Comparison of ENCODE assay signal across 11 cellular contexts in genomic region chr11:44484211-44484610, GRCh38.
DNase-seq lines count a peak whose midpoint lies in the region; ATAC-seq and TF ChIP-seq lines count a peak whose summit lies in the region.
"Had no signal": no experiment of that assay in that cellular context is flagged by ENCODE, and none has a peak within 500 bp of the region (broad histone marks: within the 10 kb centered on the region; RNA-seq: fewer than 3 reads in every experiment).

No MANE protein-coding gene starts in this region.

- H3K4me2 ChIP-seq in PC-9: no peak overlapping the region

- POLR2A ChIA-PET in PC-9 (lab: Charles Lee; ENCODE audit: unreplicated experiment): no interaction called here

- intact Hi-C loops in PC-9 (cut with micrococcal nuclease; ENCODE audit: unreplicated experiment): no loop called here

- no peaks in the 10 kb centered on the region for H4K20me1 ChIP-seq in PC-9 (ENCODE audit: insufficient read depth)

- ATAC-seq in foreskin keratinocyte: no peak
- no peak for ATAC-seq in activated naive CD4-positive, alpha-beta T cell treated with anti-CD3 and anti-CD28 coated beads, Interleukin-2, amount 50 U/mL, for 72 hours

- H3K27ac ChIP-seq in 22Rv1 (no peak overlapping the region), PC-9 (no peak overlapping the region), foreskin keratinocyte (no peak overlapping the region)
- H3K27ac ChIP-seq: esophagus squamous epithelium had no signal

- no peaks in the 10 kb centered on the region for H3K36me3 ChIP-seq in PC-9 (ENCODE audit: low read depth)
- H3K36me3 ChIP-seq: esophagus squamous epithelium had no signal

- no peak overlapping the region for H2AFZ ChIP-seq in PC-9

- no peaks in the 10 kb centered on the region for H3K9me3 ChIP-seq in PC-9 (ENCODE audit: insufficient read depth, low read depth)
- H3K9me3 ChIP-seq: esophagus squamous epithelium had no signal

- no peak overlapping the region for H3K27ac Mint-ChIP-seq in activated naive CD4-positive, alpha-beta T cell treated with anti-CD3 and anti-CD28 coated beads, Interleukin-2, amount 50 U/mL, for 72 hours

- peaks cover 6 to 13% of the 10 kb centered on the region in 2 donors for H3K36me3 Mint-ChIP-seq in activated naive CD4-positive, alpha-beta T cell treated with anti-CD3 and anti-CD28 coated beads, Interleukin-2, amount 50 U/mL, for 72 hours

- peak; percentile 11 for DNase-seq in GM04504 (ENCODE audit: low read depth)
- DNase-seq in PC-9: peak in 1 of 2 experiments; percentile 4
- peak in 1 of 2 donors; percentile 6 for DNase-seq in foreskin keratinocyte
- DNase-seq in DMS153 (lab: John Stamatoyannopoulos, UW): no peak
- no peak for DNase-seq in effector CD8-positive, alpha-beta T cell (lab: John Stamatoyannopoulos, UW)
- no peak for DNase-seq in activated CD4-positive, alpha-beta T cell treated with anti-CD3 and anti-CD28 coated beads for 4 hours
- no peak for DNase-seq in activated naive CD4-positive, alpha-beta T cell treated with anti-CD3 and anti-CD28 coated beads, Interleukin-2, amount 50 U/mL, for 72 hours (ENCODE audit: low spot score in 2 of 2)
- DNase-seq: esophagus squamous epithelium, NCI-H446, trophoblast cell had no signal

- H3F3A ChIP-seq in PC-9 (ENCODE audit: insufficient read depth, low read depth): no peaks in the 10 kb centered on the region

- peaks cover 7 to 9% of the 10 kb centered on the region in 2 donors for H3K9me3 Mint-ChIP-seq in activated naive CD4-positive, alpha-beta T cell treated with anti-CD3 and anti-CD28 coated beads, Interleukin-2, amount 50 U/mL, for 72 hours

- no peaks in the 10 kb centered on the region for H3K79me2 ChIP-seq in PC-9 (ENCODE audit: low read depth)

- H3K27me3 ChIP-seq in PC-9 (ENCODE audit: insufficient read depth, low read depth) (no peaks in the 10 kb centered on the region; the same call in 1 of the 2 replicates), foreskin keratinocyte (peaks cover 8% of the 10 kb centered on the region)
- H3K27me3 ChIP-seq: esophagus squamous epithelium had no signal

- H3K9me2 ChIP-seq in PC-9 (ENCODE audit: insufficient read depth): no peaks in the 10 kb centered on the region

- H3K4me3 ChIP-seq in PC-9: no peak overlapping the region
- H3K4me3 ChIP-seq: esophagus squamous epithelium had no signal

- TF ChIP-seq CTCF in 22Rv1 (IDR thresholded peaks at IDR 0.05): peak; percentile 55
- 0 out of 2 replicates have a peak, but pooled peaks have one; percentile 38 for TF ChIP-seq CTCF in PC-9 (conservative IDR thresholded peaks at IDR 0.05)
- peak; percentile 56 for TF ChIP-seq CTCF in foreskin keratinocyte (conservative IDR thresholded peaks at IDR 0.05)

- BruUV-seq in PC-9 (replicated peaks; lab: Mats Ljungman, UMichigan): no TSS peak

- CTCF ChIA-PET in PC-9 (lab: Charles Lee): no interaction called here

- no peaks in the 10 kb centered on the region for H3K4me1 ChIP-seq in PC-9 (replicated peaks; ENCODE audit: insufficient read depth)
- H3K4me1 ChIP-seq in foreskin keratinocyte: no peaks in the 10 kb centered on the region
- H3K4me1 ChIP-seq: esophagus squamous epithelium had no signal
